Comparison of ENCODE assay signal across 9 cellular contexts in the genomic region with DNA sequence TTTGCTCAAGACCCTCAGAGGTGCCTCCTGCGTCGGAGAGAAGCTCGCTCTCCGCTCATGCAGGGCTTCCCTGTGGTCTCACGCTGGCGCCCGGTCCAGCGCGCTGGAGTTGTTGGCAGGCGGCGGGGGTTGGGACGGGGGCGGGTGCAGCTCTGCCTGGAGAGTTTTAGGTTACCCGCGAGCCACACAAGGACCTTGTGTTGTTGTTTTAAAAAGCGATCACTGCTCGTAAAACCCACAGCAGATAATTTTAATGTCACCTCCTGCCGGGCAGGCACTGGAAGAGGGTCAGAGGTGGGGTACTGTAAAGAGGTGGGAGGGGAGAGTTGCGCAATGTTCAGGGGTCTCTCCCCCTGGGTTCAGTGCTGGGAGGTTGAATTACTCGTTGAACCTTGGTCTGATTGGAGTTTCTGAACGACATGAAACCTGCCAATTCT. TPM values are rescaled to one million over a fixed set of nuclear protein-coding genes. Genes with fewer than 3 reads are reported as not detected.
DNase-seq lines count a peak whose midpoint lies in the region; ATAC-seq and TF ChIP-seq lines count a peak whose summit lies in the region.
"Had no signal": no experiment of that assay in that cellular context is flagged by ENCODE, and none has a peak within 500 bp of the region (broad histone marks: within the 10 kb centered on the region; RNA-seq: fewer than 3 reads in every experiment).

No MANE protein-coding gene starts in this region.

- H3K36me3 ChIP-seq in BLaER1, result no peaks in the 10 kb centered on the region
- H3K36me3 ChIP-seq in MG63, result no peaks in the 10 kb centered on the region
- H3K36me3 ChIP-seq in neural cell (ENCODE audit: insufficient read depth, low read length), result no peaks in the 10 kb centered on the region
- H3K36me3 ChIP-seq: SJSA1 had no signal

- no peaks in the 10 kb centered on the region for H3K9me2 ChIP-seq in neural cell (ENCODE audit: insufficient read depth, low read length)

- no peak overlapping the region for H3K9ac ChIP-seq in BLaER1
- peak overlapping the region; percentile 59 for H3K9ac ChIP-seq in neural cell (ENCODE audit: low read length)

- H3F3A ChIP-seq in neural cell (ENCODE audit: insufficient read depth, low read length, poor library complexity, severe bottlenecking), result peaks cover 6% of the 10 kb centered on the region

- H3K27me3 ChIP-seq in BLaER1 (peaks cover 53% of the 10 kb centered on the region), MG63 (no peaks in the 10 kb centered on the region), dorsolateral prefrontal cortex (peaks cover 0 to 30% (median 14%) of the 10 kb centered on the region in 45 donors), neural cell (ENCODE audit: insufficient read depth, low read depth, low read length) (no peaks in the 10 kb centered on the region)

- H3K27ac ChIP-seq in BLaER1 (no peak overlapping the region), dorsolateral prefrontal cortex (peak overlapping the region in 4 of 59 donors; percentile 21 to 64 (median 46)), neural cell (ENCODE audit: low read length) (no peak overlapping the region)
- H3K27ac ChIP-seq: SJSA1 had no signal

- no peak for TF ChIP-seq RAD21 in neural cell (conservative IDR thresholded peaks at IDR 0.05)

- intact Hi-C loops in dorsolateral prefrontal cortex (cut with DNase I), result no loop called here

- H3K4me1 ChIP-seq in BLaER1, result peaks cover 14% of the 10 kb centered on the region
- H3K4me1 ChIP-seq: SJSA1 had no signal

- DNase-seq in MG63 (peak; percentile 36), dorsolateral prefrontal cortex (no peak), GDM1 (lab: John Stamatoyannopoulos, UW) (no peak), HCEC 1CT (no peak), CD1c-positive myeloid dendritic cell (ENCODE audit: extremely low spot score) (no peak)

- H2AFZ ChIP-seq in neural cell (ENCODE audit: low read depth, low read length), result no peak overlapping the region

- ATAC-seq in HG02642 (IDR thresholded peaks at IDR 0.05; ENCODE audit: poor library complexity, unreplicated experiment), result no peak

- H3K4me3 ChIP-seq in BLaER1 (no peak overlapping the region), MG63 (peak overlapping the region; percentile 43), dorsolateral prefrontal cortex (peak overlapping the region; percentile 38 to 79 (median 62)), neural cell (ENCODE audit: low read length) (peak overlapping the region; percentile 76)
- H3K4me3 ChIP-seq: SJSA1 had no signal

- H4K20me1 ChIP-seq in BLaER1, result no peaks in the 10 kb centered on the region
- no peaks in the 10 kb centered on the region for H4K20me1 ChIP-seq in neural cell (ENCODE audit: insufficient read depth)

- peak overlapping the region; percentile 85 for H3K4me2 ChIP-seq in BLaER1
- peak overlapping the region; percentile 55 for H3K4me2 ChIP-seq in neural cell (ENCODE audit: low read length)

- peaks cover 53% of the 10 kb centered on the region for H3K79me2 ChIP-seq in neural cell (replicated peaks; ENCODE audit: insufficient read depth, low read length)

- H3K9me3 ChIP-seq in BLaER1 (no peaks in the 10 kb centered on the region; the same call in 1 of the 2 replicates), MG63 (peaks cover under 1% of the 10 kb centered on the region), neural cell (ENCODE audit: low read length) (no peaks in the 10 kb centered on the region)
- H3K9me3 ChIP-seq: SJSA1 had no signal

- no peak for TF ChIP-seq CTCF in dorsolateral prefrontal cortex (IDR thresholded peaks at IDR 0.05 in 54 of 56, conservative IDR thresholded peaks at IDR 0.05 in 2 of 56; ENCODE audit: low read depth in 1 of 56, partially characterized antibody in 56 of 56)
- no peak for TF ChIP-seq CTCF in neural cell (IDR thresholded peaks at IDR 0.05; ENCODE audit: poor library complexity, severe bottlenecking)

- no peak for TF ChIP-seq EP300 in neural cell (conservative IDR thresholded peaks at IDR 0.05; ENCODE audit: poor library complexity, severe bottlenecking)

TF ChIP-seq in neural cell, 6 proteins besides CTCF, POLR2A, EP300 and RAD21:
- TF ChIP-seq EZH2 (IDR thresholded peaks at IDR 0.05; ENCODE audit: borderline replicate concordance, insufficient read depth, low read length, poor library complexity, severe bottlenecking) (no peak), REST (IDR thresholded peaks at IDR 0.05; ENCODE audit: borderline replicate concordance) (no peak), TAF1 (IDR thresholded peaks at IDR 0.05; ENCODE audit: low read depth) (no peak), MXI1 (conservative IDR thresholded peaks at IDR 0.05; ENCODE audit: poor library complexity, severe bottlenecking) (no peak), SMC3 (conservative IDR thresholded peaks at IDR 0.05; ENCODE audit: poor library complexity) (no peak), POLR2AphosphoS5 (IDR thresholded peaks at IDR 0.05) (no peak)
TF ChIP-seq in neural cell: peak in this region for 0.

RNA-seq across cellular contexts. Expression of gene SMOC1, which starts 0.9 kb away (rescaled TPM):
- 9.7 and 24.1 TPM in 2 replicates for total RNA-seq in MG63 (2014; rRNA removed; shearing (Covaris generic); ENCODE audit: low replicate concordance)
- total RNA-seq in dorsolateral prefrontal cortex, result 10 to 100 TPM in 119 of 120 experiments, 1 to 10 TPM in 1; 7.9 to 85.1 (median 34.1) TPM
- polyA plus RNA-seq in neural cell, result 4.1 and 8.7 TPM in 2 replicates
- polyA minus RNA-seq in neural cell, result 6.1 and 6.3 TPM in 2 replicates
- total RNA-seq: SJSA1 had no signal
